In genomic region chr15:61186905-61187865, GRCh38 we compare ENCODE assay signal across 1 cellular context.
TF ChIP-seq lines count a peak whose summit lies in the region.

No MANE protein-coding gene starts in this region.

TF ChIP-seq in WTC11, 78 proteins besides CTCF, POLR2A, EP300 and RAD21 (continued from another document):
- TF ChIP-seq ARID4B (CRISPR knock-in tag; IDR thresholded peaks at IDR 0.05; ENCODE audit: borderline replicate concordance) (no peak), JAZF1 (CRISPR knock-in tag; IDR thresholded peaks at IDR 0.05) (no peak), ZNF512 (CRISPR knock-in tag; IDR thresholded peaks at IDR 0.05; ENCODE audit: borderline replicate concordance) (no peak), AR (CRISPR knock-in tag; IDR thresholded peaks at IDR 0.05) (no peak), NR3C1 (CRISPR knock-in tag; conservative IDR thresholded peaks at IDR 0.05; ENCODE audit: low read depth) (no peak)
